ENCODE assay signal across 1 cellular context in the genomic region with DNA sequence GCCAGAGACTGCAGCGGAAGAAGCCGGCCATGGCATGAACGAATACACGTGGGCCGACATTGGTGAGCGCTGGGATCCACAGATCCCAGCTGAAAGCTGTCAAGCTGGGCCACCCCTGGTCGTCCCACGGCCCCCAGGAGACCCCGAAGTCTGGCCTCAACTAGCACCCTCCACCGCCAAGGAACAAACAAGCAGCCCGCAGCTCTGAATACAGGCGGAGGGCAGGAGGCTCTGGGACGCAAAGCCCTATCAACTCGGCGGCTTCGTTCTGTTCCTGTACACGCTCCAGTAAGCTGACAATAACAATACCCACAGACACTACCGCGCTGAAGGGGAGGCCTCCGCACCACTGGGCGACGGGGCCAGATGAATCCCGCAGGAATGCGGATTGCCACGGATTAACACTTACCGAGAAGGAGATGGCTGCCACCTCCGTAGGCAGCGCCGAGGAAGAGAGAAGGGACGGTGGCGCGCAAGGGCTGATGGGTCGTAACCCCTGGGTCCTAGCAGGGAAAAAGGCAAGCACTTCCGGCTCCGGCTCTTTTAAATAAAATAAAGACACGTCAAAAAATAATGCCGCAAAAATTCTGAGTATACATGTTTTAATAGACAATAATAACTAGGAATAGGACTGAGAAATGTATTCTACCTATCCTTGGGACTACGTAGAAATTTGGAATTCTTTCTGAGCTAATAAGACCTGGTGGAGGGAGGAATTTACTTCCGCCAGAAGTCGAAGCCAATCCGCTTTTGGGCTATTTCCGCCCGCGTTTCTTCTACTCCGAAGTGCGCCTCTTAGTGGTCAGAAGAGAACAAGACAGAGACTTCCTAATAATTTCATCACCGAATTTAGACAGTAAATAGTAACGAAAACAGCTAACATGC.
TF ChIP-seq lines count a peak whose summit lies in the region.

Gene RPL32, minus strand, starts transcription at position 481 of the 885 bp plus-strand sequence. CDS start 1,328 bp downstream, outside the sequence.

TF ChIP-seq in HepG2, 621 proteins besides CTCF, POLR2A, EP300 and RAD21 (continued from another document and continues in another):
- TF ChIP-seq ZNF577 (CRISPR knock-in tag; IDR thresholded peaks at IDR 0.05; ENCODE audit: borderline replicate concordance, low read depth): no peak
- TF ChIP-seq IKZF5 (CRISPR knock-in tag; IDR thresholded peaks at IDR 0.05): peak; percentile 71; the same call in 1 of the 2 replicates
- TF ChIP-seq ZNF841 (CRISPR knock-in tag; IDR thresholded peaks at IDR 0.05; ENCODE audit: borderline replicate concordance): no peak
- TF ChIP-seq HIVEP1 (CRISPR knock-in tag; IDR thresholded peaks at IDR 0.05): 0 out of 2 replicates have a peak, but pooled peaks have one; percentile 37
- TF ChIP-seq ZNF567 (CRISPR knock-in tag; IDR thresholded peaks at IDR 0.05; ENCODE audit: borderline replicate concordance): peak; percentile 56; the same call in 1 of the 2 replicates
- peak; percentile 42 for TF ChIP-seq JARID2 (CRISPR knock-in tag; IDR thresholded peaks at IDR 0.05; ENCODE audit: insufficient replicate concordance)
- TF ChIP-seq CREM (IDR thresholded peaks at IDR 0.05): peak; percentile 92
- no peak for TF ChIP-seq CREM (CRISPR knock-in tag; IDR thresholded peaks at IDR 0.05)
- TF ChIP-seq ZFP62 (CRISPR knock-in tag; IDR thresholded peaks at IDR 0.05): no peak
- no peak for TF ChIP-seq ATF1 (CRISPR knock-in tag; IDR thresholded peaks at IDR 0.05)
- TF ChIP-seq ZNF274 (CRISPR knock-in tag; IDR thresholded peaks at IDR 0.05): peak; percentile 76; the same call in 1 of the 2 replicates
- no peak for TF ChIP-seq PHF21A (CRISPR knock-in tag; IDR thresholded peaks at IDR 0.05)
- TF ChIP-seq ZSCAN31 (CRISPR knock-in tag; IDR thresholded peaks at IDR 0.05; ENCODE audit: low read depth): peak; percentile 56
- TF ChIP-seq FLYWCH1 (CRISPR knock-in tag; IDR thresholded peaks at IDR 0.05): no peak
- TF ChIP-seq RBM39 (IDR thresholded peaks at IDR 0.05; ENCODE audit: low read depth, low read length, poor library complexity, severe bottlenecking): no peak
- no peak for TF ChIP-seq NPAS2 (CRISPR knock-in tag; IDR thresholded peaks at IDR 0.05; ENCODE audit: borderline replicate concordance)
- TF ChIP-seq MXD4 (CRISPR knock-in tag; IDR thresholded peaks at IDR 0.05): peak; percentile 77
- TF ChIP-seq, protein P1, sequence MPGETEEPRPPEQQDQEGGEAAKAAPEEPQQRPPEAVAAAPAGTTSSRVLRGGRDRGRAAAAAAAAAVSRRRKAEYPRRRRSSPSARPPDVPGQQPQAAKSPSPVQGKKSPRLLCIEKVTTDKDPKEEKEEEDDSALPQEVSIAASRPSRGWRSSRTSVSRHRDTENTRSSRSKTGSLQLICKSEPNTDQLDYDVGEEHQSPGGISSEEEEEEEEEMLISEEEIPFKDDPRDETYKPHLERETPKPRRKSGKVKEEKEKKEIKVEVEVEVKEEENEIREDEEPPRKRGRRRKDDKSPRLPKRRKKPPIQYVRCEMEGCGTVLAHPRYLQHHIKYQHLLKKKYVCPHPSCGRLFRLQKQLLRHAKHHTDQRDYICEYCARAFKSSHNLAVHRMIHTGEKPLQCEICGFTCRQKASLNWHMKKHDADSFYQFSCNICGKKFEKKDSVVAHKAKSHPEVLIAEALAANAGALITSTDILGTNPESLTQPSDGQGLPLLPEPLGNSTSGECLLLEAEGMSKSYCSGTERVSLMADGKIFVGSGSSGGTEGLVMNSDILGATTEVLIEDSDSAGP (CRISPR knock-in tag; IDR thresholded peaks at IDR 0.05; ENCODE audit: borderline replicate concordance): peak; percentile 46
- TF ChIP-seq ZFP90 (CRISPR knock-in tag; IDR thresholded peaks at IDR 0.05; ENCODE audit: borderline replicate concordance): peak; percentile 76; the same call in 1 of the 2 replicates
- TF ChIP-seq SOX6 (IDR thresholded peaks at IDR 0.05): no peak
- TF ChIP-seq SOX6 (CRISPR knock-in tag; IDR thresholded peaks at IDR 0.05): no peak
- no peak for TF ChIP-seq ARHGAP35 (CRISPR knock-in tag; IDR thresholded peaks at IDR 0.05; ENCODE audit: borderline replicate concordance)
- TF ChIP-seq NRL (CRISPR knock-in tag; IDR thresholded peaks at IDR 0.05; ENCODE audit: borderline replicate concordance): peak; percentile 85
- peak; percentile 77; the same call in 1 of the 2 replicates for TF ChIP-seq EEA1 (CRISPR knock-in tag; IDR thresholded peaks at IDR 0.05; ENCODE audit: borderline replicate concordance)
- 0 out of 2 replicates have a peak, but pooled peaks have one; percentile 36 for TF ChIP-seq CENPBD1 (CRISPR knock-in tag; IDR thresholded peaks at IDR 0.05; ENCODE audit: borderline replicate concordance, low read depth)
- TF ChIP-seq RBM22 (optimal IDR thresholded peaks at IDR 0.05; ENCODE audit: low read length): no peak
- TF ChIP-seq SATB2 (CRISPR knock-in tag; IDR thresholded peaks at IDR 0.05): no peak; the same call in none of the 2 replicates
- no peak for TF ChIP-seq NFE2L2 (IDR thresholded peaks at IDR 0.05; ENCODE audit: low read length)
- TF ChIP-seq POGZ (CRISPR knock-in tag; IDR thresholded peaks at IDR 0.05): no peak
- peak; percentile 51; the same call in 1 of the 2 replicates for TF ChIP-seq TBX2 (CRISPR knock-in tag; IDR thresholded peaks at IDR 0.05; ENCODE audit: borderline replicate concordance)
- TF ChIP-seq MLLT10 (CRISPR knock-in tag; IDR thresholded peaks at IDR 0.05): no peak
- TF ChIP-seq ARNT2 (CRISPR knock-in tag; IDR thresholded peaks at IDR 0.05; ENCODE audit: low read depth): peak; percentile 73; the same call in 1 of the 2 replicates
- no peak for TF ChIP-seq ZNF703 (CRISPR knock-in tag; IDR thresholded peaks at IDR 0.05; ENCODE audit: borderline replicate concordance)
- TF ChIP-seq, protein P2, sequence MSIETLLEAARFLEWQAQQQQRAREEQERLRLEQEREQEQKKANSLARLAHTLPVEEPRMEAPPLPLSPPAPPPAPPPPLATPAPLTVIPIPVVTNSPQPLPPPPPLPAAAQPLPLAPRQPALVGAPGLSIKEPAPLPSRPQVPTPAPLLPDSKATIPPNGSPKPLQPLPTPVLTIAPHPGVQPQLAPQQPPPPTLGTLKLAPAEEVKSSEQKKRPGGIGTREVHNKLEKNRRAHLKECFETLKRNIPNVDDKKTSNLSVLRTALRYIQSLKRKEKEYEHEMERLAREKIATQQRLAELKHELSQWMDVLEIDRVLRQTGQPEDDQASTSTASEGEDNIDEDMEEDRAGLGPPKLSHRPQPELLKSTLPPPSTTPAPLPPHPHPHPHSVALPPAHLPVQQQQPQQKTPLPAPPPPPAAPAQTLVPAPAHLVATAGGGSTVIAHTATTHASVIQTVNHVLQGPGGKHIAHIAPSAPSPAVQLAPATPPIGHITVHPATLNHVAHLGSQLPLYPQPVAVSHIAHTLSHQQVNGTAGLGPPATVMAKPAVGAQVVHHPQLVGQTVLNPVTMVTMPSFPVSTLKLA (IDR thresholded peaks at IDR 0.05): no peak; the same call in 1 of the 2 replicates
- TF ChIP-seq HMGA1 (CRISPR knock-in tag; conservative IDR thresholded peaks at IDR 0.05): no peak
- peak; percentile 65; the same call in 1 of the 2 replicates for TF ChIP-seq TEF (CRISPR knock-in tag; IDR thresholded peaks at IDR 0.05)
- no peak; the same call in 1 of the 2 replicates for TF ChIP-seq TFDP2 (CRISPR knock-in tag; IDR thresholded peaks at IDR 0.05)
- TF ChIP-seq HNRNPH1 (optimal IDR thresholded peaks at IDR 0.05; ENCODE audit: low read depth, low read length): no peak
- TF ChIP-seq ETV5 (CRISPR knock-in tag; IDR thresholded peaks at IDR 0.05; ENCODE audit: borderline replicate concordance): peak; percentile 80; the same call in 1 of the 2 replicates
- peak; percentile 75; the same call in 1 of the 2 replicates for TF ChIP-seq BRCA1 (CRISPR knock-in tag; IDR thresholded peaks at IDR 0.05)
- TF ChIP-seq, protein P3, sequence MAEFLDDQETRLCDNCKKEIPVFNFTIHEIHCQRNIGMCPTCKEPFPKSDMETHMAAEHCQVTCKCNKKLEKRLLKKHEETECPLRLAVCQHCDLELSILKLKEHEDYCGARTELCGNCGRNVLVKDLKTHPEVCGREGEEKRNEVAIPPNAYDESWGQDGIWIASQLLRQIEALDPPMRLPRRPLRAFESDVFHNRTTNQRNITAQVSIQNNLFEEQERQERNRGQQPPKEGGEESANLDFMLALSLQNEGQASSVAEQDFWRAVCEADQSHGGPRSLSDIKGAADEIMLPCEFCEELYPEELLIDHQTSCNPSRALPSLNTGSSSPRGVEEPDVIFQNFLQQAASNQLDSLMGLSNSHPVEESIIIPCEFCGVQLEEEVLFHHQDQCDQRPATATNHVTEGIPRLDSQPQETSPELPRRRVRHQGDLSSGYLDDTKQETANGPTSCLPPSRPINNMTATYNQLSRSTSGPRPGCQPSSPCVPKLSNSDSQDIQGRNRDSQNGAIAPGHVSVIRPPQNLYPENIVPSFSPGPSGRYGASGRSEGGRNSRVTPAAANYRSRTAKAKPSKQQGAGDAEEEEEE (CRISPR knock-in tag; IDR thresholded peaks at IDR 0.05; ENCODE audit: borderline replicate concordance): no peak
- TF ChIP-seq, protein P4, sequence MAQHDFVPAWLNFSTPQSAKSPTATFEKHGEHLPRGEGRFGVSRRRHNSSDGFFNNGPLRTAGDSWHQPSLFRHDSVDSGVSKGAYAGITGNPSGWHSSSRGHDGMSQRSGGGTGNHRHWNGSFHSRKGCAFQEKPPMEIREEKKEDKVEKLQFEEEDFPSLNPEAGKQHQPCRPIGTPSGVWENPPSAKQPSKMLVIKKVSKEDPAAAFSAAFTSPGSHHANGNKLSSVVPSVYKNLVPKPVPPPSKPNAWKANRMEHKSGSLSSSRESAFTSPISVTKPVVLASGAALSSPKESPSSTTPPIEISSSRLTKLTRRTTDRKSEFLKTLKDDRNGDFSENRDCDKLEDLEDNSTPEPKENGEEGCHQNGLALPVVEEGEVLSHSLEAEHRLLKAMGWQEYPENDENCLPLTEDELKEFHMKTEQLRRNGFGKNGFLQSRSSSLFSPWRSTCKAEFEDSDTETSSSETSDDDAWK (CRISPR knock-in tag; IDR thresholded peaks at IDR 0.05): no peak
- TF ChIP-seq KLF15 (CRISPR knock-in tag; IDR thresholded peaks at IDR 0.05; ENCODE audit: borderline replicate concordance): no peak; the same call in 1 of the 2 replicates
- TF ChIP-seq ZNF124 (CRISPR knock-in tag; IDR thresholded peaks at IDR 0.05): peak; percentile 23; the same call in 1 of the 2 replicates
- no peak for TF ChIP-seq ZNF276 (CRISPR knock-in tag; IDR thresholded peaks at IDR 0.05; ENCODE audit: low read depth)
- no peak for TF ChIP-seq ZNF10 (CRISPR knock-in tag; IDR thresholded peaks at IDR 0.05; ENCODE audit: borderline replicate concordance, low read depth)
- TF ChIP-seq PRPF4 (IDR thresholded peaks at IDR 0.05; ENCODE audit: low read depth, low read length, poor library complexity, severe bottlenecking): no peak
- peak; percentile 98 for TF ChIP-seq YEATS4 (CRISPR knock-in tag; IDR thresholded peaks at IDR 0.05; ENCODE audit: borderline replicate concordance)
- TF ChIP-seq, protein P5, sequence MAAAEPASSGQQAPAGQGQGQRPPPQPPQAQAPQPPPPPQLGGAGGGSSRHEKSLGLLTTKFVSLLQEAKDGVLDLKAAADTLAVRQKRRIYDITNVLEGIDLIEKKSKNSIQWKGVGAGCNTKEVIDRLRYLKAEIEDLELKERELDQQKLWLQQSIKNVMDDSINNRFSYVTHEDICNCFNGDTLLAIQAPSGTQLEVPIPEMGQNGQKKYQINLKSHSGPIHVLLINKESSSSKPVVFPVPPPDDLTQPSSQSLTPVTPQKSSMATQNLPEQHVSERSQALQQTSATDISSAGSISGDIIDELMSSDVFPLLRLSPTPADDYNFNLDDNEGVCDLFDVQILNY (CRISPR knock-in tag; conservative IDR thresholded peaks at IDR 0.05): peak; percentile 47
- peak; percentile 99 for TF ChIP-seq SPEN (CRISPR knock-in tag; IDR thresholded peaks at IDR 0.05; ENCODE audit: low read depth)
- no peak for TF ChIP-seq SCMH1 (CRISPR knock-in tag; IDR thresholded peaks at IDR 0.05; ENCODE audit: borderline replicate concordance)
- peak; percentile 73 for TF ChIP-seq NR2F6 (IDR thresholded peaks at IDR 0.05)
- peak; percentile 41; the same call in 1 of the 2 replicates for TF ChIP-seq NR2F6 (CRISPR knock-in tag; IDR thresholded peaks at IDR 0.05)
- TF ChIP-seq ZMYM4 (CRISPR knock-in tag; IDR thresholded peaks at IDR 0.05): peak; percentile 43
- no peak for TF ChIP-seq ZNF556 (CRISPR knock-in tag; IDR thresholded peaks at IDR 0.05; ENCODE audit: borderline replicate concordance)
